In genomic region chr3:100042144-100042543, GRCh38 we compare ENCODE assay signal across 1 cellular context.
TF ChIP-seq lines count a peak whose summit lies in the region.

No MANE protein-coding gene starts in this region.

TF ChIP-seq in WTC11, 78 proteins besides CTCF, POLR2A, EP300 and RAD21 (continued from another document):
- TF ChIP-seq ARID4B (CRISPR knock-in tag; IDR thresholded peaks at IDR 0.05; ENCODE audit: borderline replicate concordance) (no peak), PRDM15 (CRISPR knock-in tag; IDR thresholded peaks at IDR 0.05) (no peak)
- TF ChIP-seq, protein P1, sequence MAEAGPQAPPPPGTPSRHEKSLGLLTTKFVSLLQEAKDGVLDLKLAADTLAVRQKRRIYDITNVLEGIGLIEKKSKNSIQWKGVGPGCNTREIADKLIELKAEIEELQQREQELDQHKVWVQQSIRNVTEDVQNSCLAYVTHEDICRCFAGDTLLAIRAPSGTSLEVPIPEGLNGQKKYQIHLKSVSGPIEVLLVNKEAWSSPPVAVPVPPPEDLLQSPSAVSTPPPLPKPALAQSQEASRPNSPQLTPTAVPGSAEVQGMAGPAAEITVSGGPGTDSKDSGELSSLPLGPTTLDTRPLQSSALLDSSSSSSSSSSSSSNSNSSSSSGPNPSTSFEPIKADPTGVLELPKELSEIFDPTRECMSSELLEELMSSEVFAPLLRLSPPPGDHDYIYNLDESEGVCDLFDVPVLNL (CRISPR knock-in tag; IDR thresholded peaks at IDR 0.05; ENCODE audit: borderline replicate concordance, low read depth): no peak
